ENCODE assay signal across 10 cellular contexts in genomic region chr10:79073784-79074432, GRCh38. TPM values are rescaled to one million over a fixed set of nuclear protein-coding genes. Genes with fewer than 3 reads are reported as not detected.
A peak's percentile ranks its signal among the peaks of the same experiment; 100 is the strongest.
DNase-seq lines count a peak whose midpoint lies in the region; ATAC-seq and TF ChIP-seq lines count a peak whose summit lies in the region.
"Had no signal": no experiment of that assay in that cellular context is flagged by ENCODE, and none has a peak within 500 bp of the region (broad histone marks: within the 10 kb centered on the region; RNA-seq: fewer than 3 reads in every experiment).

No MANE protein-coding gene starts in this region.

- H3K4me2 ChIP-seq in BLaER1 (peak overlapping the region; percentile 99), osteoblast (ENCODE audit: insufficient read depth, low read length) (no peak overlapping the region), H9 (ENCODE audit: insufficient read depth, insufficient read length, low read length) (no peak overlapping the region)

- H4K8ac ChIP-seq in H9 (replicated peaks; ENCODE audit: insufficient read length, low read depth, low read length): no peak overlapping the region

- H2BK5ac ChIP-seq in H9 (ENCODE audit: insufficient read length, low read length): no peak overlapping the region

- TF ChIP-seq CTCF in esophagus squamous epithelium (IDR thresholded peaks at IDR 0.05): no peak
- no peak for TF ChIP-seq CTCF in osteoblast (IDR thresholded peaks at IDR 0.05; ENCODE audit: extremely low read depth, low read depth, low read length)
- TF ChIP-seq CTCF in H9 (conservative IDR thresholded peaks at IDR 0.05): no peak

- no peak overlapping the region for H3K56ac ChIP-seq in H9 (ENCODE audit: insufficient read length, low read depth, low read length)

- H3K36me3 ChIP-seq in BLaER1: no peaks in the 10 kb centered on the region
- H3K36me3 ChIP-seq in esophagus squamous epithelium: no peaks in the 10 kb centered on the region
- peaks cover 9% of the 10 kb centered on the region for H3K36me3 ChIP-seq in osteoblast (ENCODE audit: insufficient read depth, low read length)

- H3K27me3 ChIP-seq in BLaER1 (no peaks in the 10 kb centered on the region), esophagus squamous epithelium (no peaks in the 10 kb centered on the region), osteoblast (ENCODE audit: insufficient read depth, low read length) (no peaks in the 10 kb centered on the region), H9 (ENCODE audit: insufficient read depth, low read length) (no peaks in the 10 kb centered on the region)

- no peak overlapping the region for H2BK12ac ChIP-seq in H9 (ENCODE audit: insufficient read length, low read depth, low read length)

- peaks cover 17% of the 10 kb centered on the region for H3K23me2 ChIP-seq in H9 (ENCODE audit: insufficient read length, low read depth, low read length, poor library complexity, severe bottlenecking)

- TF ChIP-seq POLR2A in esophagus squamous epithelium (IDR thresholded peaks at IDR 0.05): no peak

- H3K9ac ChIP-seq in BLaER1 (no peak overlapping the region; the same call in 1 of the 2 replicates), H9 (ENCODE audit: extremely low read depth, insufficient read length, low read length) (no peak overlapping the region)

- H3K4me3 ChIP-seq in BLaER1 (no peak overlapping the region), esophagus squamous epithelium (peak overlapping the region in 3 of 4 donors; percentile 20 to 84 (median 84)), osteoblast (ENCODE audit: insufficient read depth, low read length) (no peak overlapping the region)

- no peak overlapping the region for H3K23ac ChIP-seq in H9 (ENCODE audit: insufficient read length, low read depth, low read length)

- H3K4me3 Mint-ChIP-seq in H9: no peak overlapping the region
- H3K4me3 Mint-ChIP-seq: T-helper 17 cell had no signal

- peaks cover 54 to 71% of the 10 kb centered on the region in 2 experiments for H3K4me1 Mint-ChIP-seq in H9

- intact Hi-C loops in esophagus squamous epithelium (cut with DNase I): no loop called here

- no peak overlapping the region for H3K4ac ChIP-seq in H9 (ENCODE audit: low read depth, low read length)

- no peaks in the 10 kb centered on the region for H3K9me3 ChIP-seq in BLaER1
- H3K9me3 ChIP-seq in esophagus squamous epithelium: no peaks in the 10 kb centered on the region
- no peaks in the 10 kb centered on the region for H3K9me3 ChIP-seq in osteoblast (ENCODE audit: low read depth, low read length)
- no peaks in the 10 kb centered on the region for H3K9me3 ChIP-seq in H9 (ENCODE audit: control insufficient read depth, low read depth, low read length)

- no peak overlapping the region; the same call in 1 of the 2 replicates for H3K14ac ChIP-seq in H9 (ENCODE audit: insufficient read depth, low read length)

- H3K27me3 Mint-ChIP-seq in H9 (ENCODE audit: low read depth): peaks cover 4% of the 10 kb centered on the region
- H3K27me3 Mint-ChIP-seq: T-helper 17 cell had no signal

- H2AFZ ChIP-seq in osteoblast (ENCODE audit: low read length): no peak overlapping the region
- no peak overlapping the region for H2AFZ ChIP-seq in H9 (ENCODE audit: low read length)

- H4K91ac ChIP-seq in H9 (ENCODE audit: insufficient read length, low read depth, low read length): no peak overlapping the region

- no peak overlapping the region for H3T11ph ChIP-seq in H9 (ENCODE audit: low read length)

- H2BK120ac ChIP-seq in H9 (ENCODE audit: low read depth, low read length, poor library complexity, severe bottlenecking): no peak overlapping the region

- H3K27ac Mint-ChIP-seq in H9: peak overlapping the region in 1 of 3 experiments; percentile 82; a peak in 1 of 7 replicates

- H3K79me2 ChIP-seq in osteoblast (ENCODE audit: insufficient read depth, low read length): peaks cover 93% of the 10 kb centered on the region
- H3K79me2 ChIP-seq in H9 (ENCODE audit: insufficient read depth, low read length): peaks cover 46% of the 10 kb centered on the region

- peaks cover 96% of the 10 kb centered on the region for H4K20me1 ChIP-seq in BLaER1
- H4K20me1 ChIP-seq in osteoblast (ENCODE audit: insufficient read depth, low read length): peaks cover 79% of the 10 kb centered on the region
- H4K20me1 ChIP-seq in H9 (ENCODE audit: control insufficient read depth, insufficient read depth, insufficient read length): peaks cover 2% of the 10 kb centered on the region

- H4K5ac ChIP-seq in H9 (ENCODE audit: insufficient read length, low read depth, low read length): no peak overlapping the region

- DNase-seq in LoVo (ENCODE audit: low spot score) (peak; percentile 50), esophagus squamous epithelium (lab: John Stamatoyannopoulos, UW) (no peak), osteoblast (ENCODE audit: insufficient read length, low spot score, missing footprints) (peak; percentile 91), H9 (no peak), ecto neural progenitor cell (ENCODE audit: low spot score) (no peak)
- DNase-seq: activated naive CD4-positive, alpha-beta T cell; T-helper 17 cell had no signal

- ATAC-seq in GM19397 (IDR thresholded peaks at IDR 0.05; ENCODE audit: unreplicated experiment): no peak
- ATAC-seq in GM19467 (IDR thresholded peaks at IDR 0.05; ENCODE audit: unreplicated experiment): no peak
- ATAC-seq: T-helper 17 cell had no signal

- WGBS in esophagus squamous epithelium, 2 donors: 51 to 58% methylated on average over 14 of the region's 15 CpGs
- no CpG with 5 or more reads among the region's 15 CpGs for WGBS in H9 (ENCODE audit: extremely low coverage, insufficient read length, low lambda C conversion rate)

- H3K36me3 Mint-ChIP-seq in H9 (ENCODE audit: insufficient read depth in 1 of 3, low read depth in 3 of 3): peaks cover 0 to 8% (median 2%) of the 10 kb centered on the region in 3 experiments; a peak in 3 of 7 replicates

- H2BK20ac ChIP-seq in H9 (ENCODE audit: low read depth, low read length, poor library complexity, severe bottlenecking): no peak overlapping the region

- no peak overlapping the region for H2AK5ac ChIP-seq in H9 (ENCODE audit: insufficient read length, low read length)

- H3K27ac ChIP-seq in BLaER1 (peak overlapping the region; percentile 49), esophagus squamous epithelium (peak overlapping the region; percentile 68 to 100 (median 98)), osteoblast (ENCODE audit: low read depth, low read length) (no peak overlapping the region), H9 (ENCODE audit: insufficient read length, low read depth, low read length) (no peak overlapping the region)

- H3K4me1 ChIP-seq in BLaER1: peaks cover 80% of the 10 kb centered on the region
- H3K4me1 ChIP-seq in esophagus squamous epithelium: peaks cover 62 to 77% (median 72%) of the 10 kb centered on the region in 3 donors
- peaks cover 67% of the 10 kb centered on the region for H3K4me1 ChIP-seq in osteoblast (ENCODE audit: insufficient read depth, low read length)
- peaks cover 13% of the 10 kb centered on the region; the same call in 1 of the 2 replicates for H3K4me1 ChIP-seq in H9 (ENCODE audit: insufficient read depth, low read length)

- H3K18ac ChIP-seq in H9 (ENCODE audit: insufficient read length, low read depth, low read length): no peak overlapping the region

- no peaks in the 10 kb centered on the region for H3K9me3 Mint-ChIP-seq in H9

- H2BK15ac ChIP-seq in H9 (ENCODE audit: low read depth, low read length): no peak overlapping the region

- H3K79me1 ChIP-seq in H9 (ENCODE audit: insufficient read depth, low read depth, low read length, poor library complexity, severe bottlenecking): peaks cover 11% of the 10 kb centered on the region

RNA-seq across cellular contexts. Expression of gene ZMIZ1, which starts 5.1 kb away (rescaled TPM):
- total RNA-seq in esophagus squamous epithelium (10 to 100 TPM; 28.2 to 79.5 (median 40.4) TPM), osteoblast (40.9 and 50.4 TPM in 2 replicates), H9 (2021) (31.8 and 36.9 TPM in 2 replicates)

Comparison
In these comparisons a context has a peak if more than half of its experiments do, and no peak if none do; other contexts are left out.
1. H3K27ac ChIP-seq: peak in BLaER1 (single experiment) and esophagus squamous epithelium (4 of 4); none in osteoblast (single experiment) and H9 (single experiment).
2. H3K4me3 ChIP-seq: peak in esophagus squamous epithelium (3 of 4); none in BLaER1 (single experiment) and osteoblast (single experiment).
3. DNase-seq: peak in LoVo (single experiment) and osteoblast (single experiment); none in esophagus squamous epithelium (single experiment), H9 (single experiment) and ecto neural progenitor cell (single experiment).